In the genomic region with DNA sequence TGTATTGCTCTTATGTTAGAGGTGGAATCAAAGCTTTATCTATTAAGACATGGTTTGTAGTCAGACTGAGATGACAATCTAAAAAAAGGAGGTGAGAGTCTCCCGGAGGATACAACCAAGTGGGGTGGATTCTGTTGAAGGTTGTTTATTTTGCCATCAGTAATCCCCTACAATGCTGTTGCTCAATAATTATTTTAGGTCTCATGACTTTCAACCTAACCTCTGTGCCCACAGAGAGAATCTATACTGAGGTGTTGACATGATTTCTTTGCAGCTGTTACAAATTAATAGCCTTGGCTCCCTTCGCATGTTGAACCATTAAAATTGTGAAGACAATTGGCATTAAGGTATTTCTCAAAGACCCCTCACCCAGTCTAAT, we compare ENCODE assay signal across 9 cellular contexts. TPM values are rescaled to one million over a fixed set of nuclear protein-coding genes. Genes with fewer than 3 reads are reported as not detected.
DNase-seq lines count a peak whose midpoint lies in the region; ATAC-seq, FAIRE-seq and TF ChIP-seq lines count a peak whose summit lies in the region.
"Had no signal": no experiment of that assay in that cellular context is flagged by ENCODE, and none has a peak within 500 bp of the region (broad histone marks: within the 10 kb centered on the region; RNA-seq: fewer than 3 reads in every experiment).

No MANE protein-coding gene starts in this region.

- H3K79me1 ChIP-seq in IMR-90 (ENCODE audit: low read depth in 1 of 2, low read length in 2 of 2): no peaks in the 10 kb centered on the region

- H2AFZ ChIP-seq in IMR-90 (replicated peaks; ENCODE audit: low read length, poor library complexity): no peak overlapping the region

- TF ChIP-seq POLR2A in IMR-90 (IDR thresholded peaks at IDR 0.05; ENCODE audit: low read depth, low read length): no peak

- H3K56ac ChIP-seq in IMR-90 (ENCODE audit: extremely low read depth, insufficient read depth, low read length): no peak overlapping the region

- no peaks in the 10 kb centered on the region for H3K36me3 ChIP-seq in IMR-90 (ENCODE audit: control insufficient read depth, insufficient read depth, low read length)
- H3K36me3 ChIP-seq in heart right ventricle: no peaks in the 10 kb centered on the region

- H2AK9ac ChIP-seq in IMR-90 (replicated peaks; ENCODE audit: low read depth, low read length, poor library complexity): no peak overlapping the region

- intact Hi-C loops in IMR-90 (cut with micrococcal nuclease) (no loop called here), heart right ventricle (cut with DNase I) (loop anchor here in 1 of 10 donors (10.0 kb wide), 1 partner anchor 65 kb away; no protein-coding TSS in a partner anchor)

- WGBS in IMR-90 (ENCODE audit: extremely low coverage in 2 of 2, insufficient read length in 1 of 2), 2 experiments: no CpG with 5 or more reads among the region's 2 CpGs
- 47 to 67% methylated on average over 2 of the region's 2 CpGs for WGBS in heart right ventricle, 2 donors

- no peak overlapping the region for H4K91ac ChIP-seq in IMR-90 (ENCODE audit: insufficient read depth, low read depth, low read length)

- no peak overlapping the region for H4K5ac ChIP-seq in IMR-90 (ENCODE audit: low read depth, low read length)

- no peak for TF ChIP-seq RAD21 in IMR-90 (IDR thresholded peaks at IDR 0.05; ENCODE audit: low read length)

- POLR2A ChIA-PET in IMR-90 (lab: Charles Lee; ENCODE audit: unreplicated experiment): no interaction called here

- no peak for TF ChIP-seq CTCF in GM10266 (IDR thresholded peaks at IDR 0.05; ENCODE audit: control insufficient read depth, insufficient read depth, low read depth, missing control alignments)
- no peak for TF ChIP-seq CTCF in IMR-90 (conservative IDR thresholded peaks at IDR 0.05; ENCODE audit: low read depth, low read length)
- TF ChIP-seq CTCF in heart right ventricle (IDR thresholded peaks at IDR 0.05): no peak
- TF ChIP-seq CTCF in D721Med (IDR thresholded peaks at IDR 0.05; ENCODE audit: insufficient read depth, missing control alignments): no peak

- DNase-seq in GM10266 (ENCODE audit: extremely low spot score) (peak; percentile 19), IMR-90 (no peak), fibroblast of gingiva (ENCODE audit: low read depth) (peak; percentile 34), heart right ventricle (no peak), D721Med (ENCODE audit: insufficient read length, low spot score) (no peak), AML-193 (lab: John Stamatoyannopoulos, UW) (no peak)
- no peak for DNase-seq in stimulated activated CD4-positive, alpha-beta T cell treated with anti-CD3 and anti-CD28 coated beads, Interleukin-4, amount 100 ng/mL, for 1 hour
- DNase-seq: occipital lobe had no signal

- H3K4ac ChIP-seq in IMR-90 (ENCODE audit: low read depth, low read length): no peak overlapping the region

- dilution Hi-C loops in IMR-90 (cut with HindIII; ENCODE audit: low sequenced_read_pairs, unreplicated experiment): no loop called here

- H3K27ac ChIP-seq in IMR-90 (ENCODE audit: insufficient read depth, low read length) (no peak overlapping the region), heart right ventricle (peak overlapping the region in 1 of 10 donors; percentile 26)

- no peak overlapping the region for H3K18ac ChIP-seq in IMR-90 (ENCODE audit: low read depth, low read length)

- no peaks in the 10 kb centered on the region for H3K4me1 ChIP-seq in IMR-90 (ENCODE audit: control insufficient read depth, insufficient read depth, low read length)
- H3K4me1 ChIP-seq in heart right ventricle: peaks cover 3 to 50% (median 10%) of the 10 kb centered on the region in 9 donors

- BruUV-seq in IMR-90 (replicated peaks; lab: Mats Ljungman, UMichigan): no TSS peak

- H3K4me2 ChIP-seq in IMR-90 (ENCODE audit: low read depth, low read length): no peak overlapping the region

- no peak for FAIRE-seq in D721Med (lab: Jason Lieb, UNC)

- CTCF ChIA-PET in IMR-90 (lab: Yijun Ruan, JAX): no interaction called here

- no peaks in the 10 kb centered on the region for H3K9me3 ChIP-seq in IMR-90 (ENCODE audit: control insufficient read depth, insufficient read depth, low read length)
- H3K9me3 ChIP-seq in heart right ventricle: no peaks in the 10 kb centered on the region

- no peak overlapping the region for H3K14ac ChIP-seq in IMR-90 (replicated peaks; ENCODE audit: low read depth, low read length)

- no peak overlapping the region for H3K9ac ChIP-seq in IMR-90 (ENCODE audit: low read depth, low read length)

- no peak overlapping the region for H2BK120ac ChIP-seq in IMR-90 (ENCODE audit: low read depth, low read length)

- H3K4me3 ChIP-seq in IMR-90 (ENCODE audit: insufficient read depth, low read depth, low read length) (no peak overlapping the region), heart right ventricle (no peak overlapping the region)

- no peak overlapping the region for H2BK5ac ChIP-seq in IMR-90 (ENCODE audit: low read depth, low read length, poor library complexity, severe bottlenecking)

- in situ Hi-C loops in IMR-90 (cut with MboI; ENCODE audit: low sequenced_read_pairs): no loop called here

- no peak overlapping the region for H4K8ac ChIP-seq in IMR-90 (ENCODE audit: low read depth in 2 of 2, low read length in 2 of 2)

- H3K9me1 ChIP-seq in IMR-90 (ENCODE audit: insufficient read depth, low read length): no peaks in the 10 kb centered on the region

- H4K20me1 ChIP-seq in IMR-90 (ENCODE audit: insufficient read depth, low read length): no peaks in the 10 kb centered on the region

- no peak overlapping the region for H3K23ac ChIP-seq in IMR-90 (ENCODE audit: low read depth, low read length)

- H2BK15ac ChIP-seq in IMR-90 (ENCODE audit: low read depth, low read length): no peak overlapping the region

- H2AK5ac ChIP-seq in IMR-90 (ENCODE audit: low read depth, low read length): no peak overlapping the region

- peak; percentile 18 for ATAC-seq in GM21381 (IDR thresholded peaks at IDR 0.05; ENCODE audit: unreplicated experiment)
- ATAC-seq in IMR-90 (ENCODE audit: low read depth): no peak
- no peak for ATAC-seq in heart right ventricle

- H3K27me3 ChIP-seq in IMR-90 (ENCODE audit: control insufficient read depth, insufficient read depth, low read length): peaks cover 10% of the 10 kb centered on the region; the same call in 1 of the 2 replicates
- no peaks in the 10 kb centered on the region for H3K27me3 ChIP-seq in heart right ventricle

- no peak overlapping the region for H2BK20ac ChIP-seq in IMR-90 (ENCODE audit: low read depth, low read length)

TF ChIP-seq in IMR-90, 13 proteins besides CTCF, POLR2A, EP300 and RAD21:
- TF ChIP-seq CEBPB (IDR thresholded peaks at IDR 0.05; ENCODE audit: low read depth, low read length) (peak; percentile 15; the same call in 1 of the 2 replicates), RCOR1 (IDR thresholded peaks at IDR 0.05; ENCODE audit: insufficient replicate concordance, low read length) (no peak), FOS (IDR thresholded peaks at IDR 0.05; ENCODE audit: low read depth, low read length) (no peak)

RNA-seq across cellular contexts. Expression of gene FOS, which starts 28.7 kb away (rescaled TPM):
- total RNA-seq in IMR-90 (2012; rRNA removed) (53.6 and 86.7 TPM in 2 replicates), heart right ventricle (100 to 1,000 TPM in 3 of 10 donors, 10 to 100 TPM in 6, 1 to 10 TPM in 1; 9.3 to 173 (median 64.0) TPM)
- polyA plus RNA-seq in IMR-90 (2012; rRNA removed) (171 and 406 TPM in 2 replicates), heart right ventricle (10 to 100 TPM; 17.3 to 49.9 TPM)
- polyA plus RNA-seq in IMR-90 (2012; cell fraction: cytosol; rRNA removed): 405 and 665 TPM in 2 replicates
- polyA plus RNA-seq in IMR-90 (2012; cell fraction: nucleus; rRNA removed; ENCODE audit: low replicate concordance): 1,840 and 2,271 TPM in 2 replicates

Comparison
In these comparisons a context has a peak if more than half of its experiments do, and no peak if none do; other contexts are left out.
1. DNase-seq: peak in GM10266 (single experiment) and fibroblast of gingiva (single experiment); none in IMR-90 (single experiment), heart right ventricle (0 of 2), stimulated activated CD4-positive, alpha-beta T cell treated with anti-CD3 and anti-CD28 coated beads, Interleukin-4, amount 100 ng/mL, for 1 hour (single experiment), D721Med (single experiment) and AML-193 (0 of 2).